ENCODE assay signal across 7 cellular contexts in genomic region chr19:34985249-34986022, GRCh38. TPM values are rescaled to one million over a fixed set of nuclear protein-coding genes. Genes with fewer than 3 reads are reported as not detected.
DNase-seq lines count a peak whose midpoint lies in the region; ATAC-seq and TF ChIP-seq lines count a peak whose summit lies in the region.

No MANE protein-coding gene starts in this region.

- peaks cover 24% of the 10 kb centered on the region for H3K4me1 Mint-ChIP-seq in activated T-cell treated with anti-CD3 and anti-CD28 coated beads, Interleukin-2, amount 50 U/mL, for 4 hours (ENCODE audit: low read depth)

- POLR2A ChIA-PET in HEK293 (lab: Yijun Ruan, JAX), result interaction anchor here (0.7 kb wide), 1 partner anchor 22 kb away, joined by 3 read pairs; no protein-coding TSS in a partner anchor

- no peaks in the 10 kb centered on the region for H3K36me3 ChIP-seq in HEK293 (ENCODE audit: control insufficient read depth in 2 of 2, insufficient read depth in 1 of 2, low read length in 2 of 2)
- no peaks in the 10 kb centered on the region for H3K36me3 ChIP-seq in right atrium auricular region

- no peak for TF ChIP-seq CTCF in HEK293 (tag by site-specific recombination; IDR thresholded peaks at IDR 0.05)
- TF ChIP-seq CTCF in right atrium auricular region (IDR thresholded peaks at IDR 0.05), result no peak

- H3K27ac ChIP-seq in HEK293 (ENCODE audit: extremely low read depth, low read depth, low read length) (no peak overlapping the region), right atrium auricular region (peak overlapping the region in 1 of 2 donors; percentile 38)

- peak overlapping the region; percentile 5 for H3K4me3 Mint-ChIP-seq in activated T-cell treated with anti-CD3 and anti-CD28 coated beads, Interleukin-2, amount 50 U/mL, for 4 hours

- H3K27me3 ChIP-seq in right atrium auricular region, result no peaks in the 10 kb centered on the region

- H3K4me1 ChIP-seq in HEK293 (ENCODE audit: control insufficient read depth, insufficient read depth, low read length) (no peaks in the 10 kb centered on the region), right atrium auricular region (peaks cover 0 to 14% of the 10 kb centered on the region in 2 donors)

- H3K9me3 ChIP-seq in HEK293 (ENCODE audit: control insufficient read depth, insufficient read depth, low read depth, low read length) (peaks cover 3% of the 10 kb centered on the region; the same call in 1 of the 2 replicates), right atrium auricular region (no peaks in the 10 kb centered on the region)

- CTCF ChIA-PET in HEK293 (lab: Yijun Ruan, JAX), result interaction anchor here (0.6 to 7.6 kb wide), 6 partner anchors 10 to 344 kb away, joined by 3 to 53 read pairs (median 4); no protein-coding TSS in a partner anchor

- peak; percentile 67 to 70 for ATAC-seq in activated T-cell treated with anti-CD3 and anti-CD28 coated beads, Interleukin-2, amount 50 U/mL, for 4 hours
- ATAC-seq in stimulated activated naive CD8-positive, alpha-beta T cell treated with anti-CD3 and anti-CD28 coated beads, Interleukin-15, Interleukin-2, amounts not matched to agents 100 U/mL and 50 U/mL, for 24 hours, result no peak
- no peak for ATAC-seq in HG03139 (IDR thresholded peaks at IDR 0.05; ENCODE audit: unreplicated experiment)

- H3K9me3 Mint-ChIP-seq in activated T-cell treated with anti-CD3 and anti-CD28 coated beads, Interleukin-2, amount 50 U/mL, for 4 hours, result no peaks in the 10 kb centered on the region

- no peak overlapping the region for H3K4me3 ChIP-seq in HEK293 (ENCODE audit: low read depth, low read length)
- no peak overlapping the region for H3K4me3 ChIP-seq in right atrium auricular region

- DNase-seq in activated T-cell treated with anti-CD3 and anti-CD28 coated beads, Interleukin-2, amount 50 U/mL, for 4 hours, result no peak
- DNase-seq in right atrium auricular region (ENCODE audit: low spot score), result peak; percentile 72
- DNase-seq in stimulated activated naive CD8-positive, alpha-beta T cell treated with anti-CD3 and anti-CD28 coated beads, Interleukin-15, Interleukin-2, amounts not matched to agents 100 U/mL and 50 U/mL, for 24 hours, result peak; percentile 40
- DNase-seq in NCI-H2171 treated with DMSO at 0.1 percent for 48 hours (lab: John Stamatoyannopoulos, UW), result no peak
- no peak for DNase-seq in erythroblast (lab: John Stamatoyannopoulos, UW)

- H3K36me3 Mint-ChIP-seq in activated T-cell treated with anti-CD3 and anti-CD28 coated beads, Interleukin-2, amount 50 U/mL, for 4 hours (ENCODE audit: insufficient read depth), result no peaks in the 10 kb centered on the region

- TF ChIP-seq POLR2A in erythroblast (IDR thresholded peaks at IDR 0.05; ENCODE audit: low read length), result no peak

- H3K27me3 Mint-ChIP-seq in activated T-cell treated with anti-CD3 and anti-CD28 coated beads, Interleukin-2, amount 50 U/mL, for 4 hours (ENCODE audit: low read depth), result no peaks in the 10 kb centered on the region

TF ChIP-seq in HEK293, 187 proteins besides CTCF, POLR2A, EP300 and RAD21 (continues in another document):
- TF ChIP-seq ZNF621 (tag by site-specific recombination; IDR thresholded peaks at IDR 0.05) (no peak), TRIM28 (IDR thresholded peaks at IDR 0.05; ENCODE audit: borderline replicate concordance, low read length) (no peak), ZBTB8A (tag by site-specific recombination; IDR thresholded peaks at IDR 0.05) (no peak), ZNF114 (tag by site-specific recombination; IDR thresholded peaks at IDR 0.05) (no peak), ZNF175 (tag by site-specific recombination; IDR thresholded peaks at IDR 0.05) (no peak), FEZF1 (tag by site-specific recombination; IDR thresholded peaks at IDR 0.05) (no peak), PRDM10 (tag by site-specific recombination; IDR thresholded peaks at IDR 0.05) (peak; percentile 68), ZNF169 (tag by site-specific recombination; IDR thresholded peaks at IDR 0.05) (no peak), ZNF785 (tag by site-specific recombination; IDR thresholded peaks at IDR 0.05) (no peak), ZNF302 (tag by site-specific recombination; IDR thresholded peaks at IDR 0.05; ENCODE audit: low read depth) (no peak), ZNF488 (tag by site-specific recombination; IDR thresholded peaks at IDR 0.05) (no peak), ZNF140 (tag by site-specific recombination; IDR thresholded peaks at IDR 0.05) (no peak)
- TF ChIP-seq, protein P1, sequence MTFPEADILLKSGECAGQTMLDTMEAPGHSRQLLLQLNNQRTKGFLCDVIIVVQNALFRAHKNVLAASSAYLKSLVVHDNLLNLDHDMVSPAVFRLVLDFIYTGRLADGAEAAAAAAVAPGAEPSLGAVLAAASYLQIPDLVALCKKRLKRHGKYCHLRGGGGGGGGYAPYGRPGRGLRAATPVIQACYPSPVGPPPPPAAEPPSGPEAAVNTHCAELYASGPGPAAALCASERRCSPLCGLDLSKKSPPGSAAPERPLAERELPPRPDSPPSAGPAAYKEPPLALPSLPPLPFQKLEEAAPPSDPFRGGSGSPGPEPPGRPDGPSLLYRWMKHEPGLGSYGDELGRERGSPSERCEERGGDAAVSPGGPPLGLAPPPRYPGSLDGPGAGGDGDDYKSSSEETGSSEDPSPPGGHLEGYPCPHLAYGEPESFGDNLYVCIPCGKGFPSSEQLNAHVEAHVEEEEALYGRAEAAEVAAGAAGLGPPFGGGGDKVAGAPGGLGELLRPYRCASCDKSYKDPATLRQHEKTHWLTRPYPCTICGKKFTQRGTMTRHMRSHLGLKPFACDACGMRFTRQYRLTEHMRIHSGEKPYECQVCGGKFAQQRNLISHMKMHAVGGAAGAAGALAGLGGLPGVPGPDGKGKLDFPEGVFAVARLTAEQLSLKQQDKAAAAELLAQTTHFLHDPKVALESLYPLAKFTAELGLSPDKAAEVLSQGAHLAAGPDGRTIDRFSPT (tag by site-specific recombination; IDR thresholded peaks at IDR 0.05), result no peak

RNA-seq across cellular contexts. Expression of gene GRAMD1A, which starts 14.7 kb away (rescaled TPM):
- 100 to 1,000 TPM; 162 to 192 (median 170) TPM for total RNA-seq in activated T-cell treated with anti-CD3 and anti-CD28 coated beads, Interleukin-2, amount 50 U/mL, for 4 hours
- 10 to 100 TPM; 29.6 to 37.7 TPM for total RNA-seq in right atrium auricular region

RNA-seq across cellular contexts. Expression of gene ZNF792, which starts 21.4 kb away (rescaled TPM):
- total RNA-seq in activated T-cell treated with anti-CD3 and anti-CD28 coated beads, Interleukin-2, amount 50 U/mL, for 4 hours, result 1 to 10 TPM; 2.4 to 2.6 (median 2.6) TPM
- 1 to 10 TPM; 4.4 to 5.9 TPM for total RNA-seq in right atrium auricular region

RNA-seq across cellular contexts. Expression of gene SCN1B, which starts 44.8 kb away (rescaled TPM):
- total RNA-seq in activated T-cell treated with anti-CD3 and anti-CD28 coated beads, Interleukin-2, amount 50 U/mL, for 4 hours, result 1 to 10 TPM; 1.1 to 2.3 (median 1.2) TPM
- 100 to 1,000 TPM in 1 of 2 donors, 10 to 100 TPM in 1; 57.3 to 119 TPM for total RNA-seq in right atrium auricular region

RNA-seq across cellular contexts. Expression of gene HPN, which starts 56.1 kb away (rescaled TPM):
- total RNA-seq in activated T-cell treated with anti-CD3 and anti-CD28 coated beads, Interleukin-2, amount 50 U/mL, for 4 hours, result under 1 TPM in 2 of 3 donors, not detected in 1; 0.26 to 0.38 TPM
- 1 to 10 TPM; 2.5 to 7.2 TPM for total RNA-seq in right atrium auricular region

RNA-seq across cellular contexts. Expression of gene ZNF30, which starts 58.7 kb away (rescaled TPM):
- 1 to 10 TPM; 4.7 to 6.1 (median 4.8) TPM for total RNA-seq in activated T-cell treated with anti-CD3 and anti-CD28 coated beads, Interleukin-2, amount 50 U/mL, for 4 hours
- 1 to 10 TPM; 1.5 to 1.7 TPM for total RNA-seq in right atrium auricular region

Comparison
In these comparisons a context has a peak if more than half of its experiments do, and no peak if none do; other contexts are left out.
1. ATAC-seq: peak in activated T-cell treated with anti-CD3 and anti-CD28 coated beads, Interleukin-2, amount 50 U/mL, for 4 hours (2 of 2); none in stimulated activated naive CD8-positive, alpha-beta T cell treated with anti-CD3 and anti-CD28 coated beads, Interleukin-15, Interleukin-2, amounts not matched to agents 100 U/mL and 50 U/mL, for 24 hours (single experiment) and HG03139 (single experiment).
2. DNase-seq: peak in right atrium auricular region (single experiment) and stimulated activated naive CD8-positive, alpha-beta T cell treated with anti-CD3 and anti-CD28 coated beads, Interleukin-15, Interleukin-2, amounts not matched to agents 100 U/mL and 50 U/mL, for 24 hours (single experiment); none in activated T-cell treated with anti-CD3 and anti-CD28 coated beads, Interleukin-2, amount 50 U/mL, for 4 hours (single experiment), NCI-H2171 treated with DMSO at 0.1 percent for 48 hours (single experiment) and erythroblast (0 of 2).
3. RNA of gene GRAMD1A, which starts 14.7 kb away (total RNA-seq): 162 to 192 TPM in activated T-cell treated with anti-CD3 and anti-CD28 coated beads, Interleukin-2, amount 50 U/mL, for 4 hours; 29.6 to 37.7 TPM in right atrium auricular region; every median in the first group is over 4 times any median in the second.
4. RNA of gene SCN1B, which starts 44.8 kb away (total RNA-seq): 57.3 to 119 TPM in right atrium auricular region; 1.1 to 2.3 TPM in activated T-cell treated with anti-CD3 and anti-CD28 coated beads, Interleukin-2, amount 50 U/mL, for 4 hours; every median in the first group is over 10 times any median in the second.